Comparison of ENCODE assay signal across 20 cellular contexts in the genomic region with DNA sequence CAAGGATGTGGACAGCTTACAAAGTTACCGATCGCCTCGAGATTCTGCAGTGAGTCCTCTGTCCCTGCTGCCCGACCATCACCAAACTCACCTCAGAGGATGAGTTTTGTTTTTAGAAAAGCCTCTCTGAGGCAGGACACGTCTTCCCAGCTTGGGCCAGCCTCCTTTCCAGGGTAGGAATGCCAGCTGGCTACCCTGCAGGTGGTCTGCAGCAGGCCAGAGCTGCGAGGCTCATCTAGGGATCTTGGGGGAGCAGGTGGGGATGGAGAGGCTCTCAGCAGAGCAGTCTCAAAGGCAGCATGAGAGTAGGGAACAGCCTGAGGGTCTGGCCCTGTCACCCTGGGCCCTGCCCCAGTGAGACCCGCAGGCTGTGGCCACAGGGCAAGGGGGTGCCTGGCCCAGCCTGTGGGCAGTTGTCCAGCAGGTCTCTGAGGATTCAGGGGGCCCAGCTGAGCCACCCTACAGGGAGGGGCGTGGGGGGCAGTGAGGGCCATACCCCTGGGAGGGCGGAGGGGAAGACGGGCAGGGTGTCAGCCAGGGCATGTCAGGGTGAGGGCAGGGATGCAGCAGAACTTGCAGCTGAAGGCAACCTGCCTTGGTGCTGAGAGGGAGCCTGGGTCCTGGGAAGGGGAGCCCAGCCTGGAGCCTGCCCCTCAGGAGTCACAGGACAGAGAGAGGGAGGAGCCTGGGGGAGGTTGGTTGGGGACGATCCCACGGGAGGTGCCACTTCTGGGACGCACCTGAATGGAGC. TPM values are rescaled to one million over a fixed set of nuclear protein-coding genes. Genes with fewer than 3 reads are reported as not detected.
DNase-seq lines count a peak whose midpoint lies in the region; ATAC-seq, FAIRE-seq and TF ChIP-seq lines count a peak whose summit lies in the region.
"Had no signal": no experiment of that assay in that cellular context is flagged by ENCODE, and none has a peak within 500 bp of the region (broad histone marks: within the 10 kb centered on the region; RNA-seq: fewer than 3 reads in every experiment).

No MANE protein-coding gene starts in this region.

- H4K8ac ChIP-seq in H1 (ENCODE audit: extremely low read depth, insufficient read depth, low read length) = no peak overlapping the region

- TF ChIP-seq POLR2A in H1 (IDR thresholded peaks at IDR 0.05; ENCODE audit: control extremely low read depth in 1 of 2, low read depth in 2 of 2, low read length in 2 of 2) = no peak
- no peak for TF ChIP-seq POLR2A in thyroid gland (IDR thresholded peaks at IDR 0.05)

- H4K91ac ChIP-seq in H1 (replicated peaks; ENCODE audit: insufficient read length, low read length) = no peak overlapping the region

- H3K9me3 ChIP-seq in H1 (ENCODE audit: insufficient read depth in 2 of 2, low read depth in 1 of 2, low read length in 1 of 2) (peaks cover 66 to 95% of the 10 kb centered on the region in 2 experiments), thyroid gland (no peaks in the 10 kb centered on the region)
- H3K9me3 ChIP-seq: A549; BLaER1 treated with 17β-estradiol and CSF1 and Interleukin-3, amounts not matched to agents 10 nM and 100 nM; SJSA1 had no signal

- H3K27me3 ChIP-seq in H1 (replicated peaks in 1 of 4; ENCODE audit: control insufficient read depth in 3 of 4, extremely low read depth in 1 of 4, insufficient read depth in 3 of 4, low read length in 3 of 4) = no peaks in the 10 kb centered on the region
- H3K27me3 ChIP-seq in thyroid gland = no peaks in the 10 kb centered on the region
- H3K27me3 ChIP-seq: BLaER1 treated with 17β-estradiol and CSF1 and Interleukin-3, amounts not matched to agents 10 nM and 100 nM; SJSA1 had no signal

- H2AK5ac ChIP-seq in H1 (ENCODE audit: low read depth, low read length) = no peak overlapping the region

- H3K4me3 ChIP-seq in H1 (ENCODE audit: extremely low read depth in 1 of 4, insufficient read depth in 2 of 4, low read depth in 3 of 4, low read length in 4 of 4) (no peak overlapping the region), thyroid gland (replicated peaks in 1 of 3) (no peak overlapping the region)
- H3K4me3 ChIP-seq: A549; BLaER1 treated with 17β-estradiol and CSF1 and Interleukin-3, amounts not matched to agents 10 nM and 100 nM; PC-9; SJSA1 had no signal

- TF ChIP-seq RAD21 in H1 (IDR thresholded peaks at IDR 0.05 in 1 of 2, conservative IDR thresholded peaks at IDR 0.05 in 1 of 2; ENCODE audit: low read depth in 2 of 2, low read length in 2 of 2) = no peak

- H3K79me2 ChIP-seq in H1 (ENCODE audit: control insufficient read depth in 1 of 2, insufficient read depth in 2 of 2, low read length in 2 of 2) = no peaks in the 10 kb centered on the region

- FAIRE-seq in H1 (lab: Jason Lieb, UNC) = no peak
- FAIRE-seq: A549, HepG2 had no signal

- H3K36me3 ChIP-seq in H1 (ENCODE audit: control insufficient read depth in 2 of 4, insufficient read depth in 4 of 4, low read length in 3 of 4) = no peaks in the 10 kb centered on the region
- no peaks in the 10 kb centered on the region for H3K36me3 ChIP-seq in thyroid gland
- H3K36me3 ChIP-seq: BLaER1 treated with 17β-estradiol and CSF1 and Interleukin-3, amounts not matched to agents 10 nM and 100 nM; SJSA1 had no signal

- no peak overlapping the region for H2BK20ac ChIP-seq in H1 (ENCODE audit: low read length)

- H3K4me1 ChIP-seq in H1 (replicated peaks in 1 of 4; ENCODE audit: control insufficient read depth in 3 of 4, insufficient read depth in 4 of 4, low read length in 3 of 4) (no peaks in the 10 kb centered on the region; a peak in 1 of 7 replicates), thyroid gland (no peaks in the 10 kb centered on the region)
- H3K4me1 ChIP-seq: A549, SJSA1 had no signal

- WGBS in H1 (ENCODE audit: extremely low coverage in 1 of 2, insufficient coverage in 1 of 2, insufficient read length in 1 of 2, insufficient replicate concordance in 2 of 2, low coverage in 1 of 2, low lambda C conversion rate in 2 of 2, missing lambda C conversion rate in 1 of 2), 2 experiments = 77% methylated on average over 11 of the region's 13 CpGs; no CpG with 5 or more reads in 1 of the 2 experiments
- 68 to 69% methylated on average over 9 to 11 of the region's 13 CpGs for WGBS in thyroid gland, 2 donors

- no peak overlapping the region for H3K27ac ChIP-seq in H1 (ENCODE audit: low read depth, low read length)
- H3K27ac ChIP-seq in thyroid gland = no peak overlapping the region
- H3K27ac ChIP-seq: A549; BLaER1 treated with 17β-estradiol and CSF1 and Interleukin-3, amounts not matched to agents 10 nM and 100 nM; PC-9; SJSA1 had no signal

- no peaks in the 10 kb centered on the region for H3K79me1 ChIP-seq in H1 (ENCODE audit: low read depth, low read length)

- no peak overlapping the region for H3K18ac ChIP-seq in H1 (ENCODE audit: extremely low read depth, low read length)

- no peak overlapping the region for H2BK15ac ChIP-seq in H1 (ENCODE audit: low read length)

- H3K4ac ChIP-seq in H1 (replicated peaks; ENCODE audit: insufficient read length, low read depth, low read length) = no peak overlapping the region

- no peak overlapping the region for H3K4me2 ChIP-seq in H1 (ENCODE audit: insufficient read depth in 1 of 2, low read depth in 2 of 2, low read length in 2 of 2)
- H3K4me2 ChIP-seq: A549, PC-9 had no signal

- H2BK120ac ChIP-seq in H1 (replicated peaks; ENCODE audit: low read depth, low read length) = no peak overlapping the region

- no peak overlapping the region for H4K5ac ChIP-seq in H1 (ENCODE audit: insufficient read length, low read depth, low read length)

- TF ChIP-seq EP300 in H1 (IDR thresholded peaks at IDR 0.05; ENCODE audit: borderline replicate concordance in 1 of 2, low read depth in 2 of 2, low read length in 2 of 2) = no peak

- no peak for ATAC-seq in GM19328 (IDR thresholded peaks at IDR 0.05; ENCODE audit: unreplicated experiment)
- ATAC-seq: A549, HepG2 had no signal

- intact Hi-C loops in posterior vena cava (cut with DNase I) = no loop called here
- intact Hi-C loops in thyroid gland (cut with DNase I) = no loop called here

- H4K20me1 ChIP-seq in H1 (replicated peaks in 1 of 2; ENCODE audit: control insufficient read depth in 1 of 2, insufficient read depth in 2 of 2, low read length in 2 of 2) = no peaks in the 10 kb centered on the region
- H4K20me1 ChIP-seq: BLaER1 treated with 17β-estradiol and CSF1 and Interleukin-3, amounts not matched to agents 10 nM and 100 nM had no signal

- in situ Hi-C loops in GM13976 (cut with MboI; ENCODE audit: low sequenced_read_pairs, unreplicated experiment) = no loop called here

- peak; percentile 53 for DNase-seq in activated effector memory CD4-positive, alpha-beta T cell treated with anti-CD3 and anti-CD28 coated beads, Interleukin-2, amount 50 U/mL, for 16 hours
- DNase-seq in activated effector memory CD4-positive, alpha-beta T cell treated with Interleukin-2 at 50 U/mL for 16 hours = no peak
- DNase-seq in GM13976 (ENCODE audit: low spot score) (peak; percentile 21), H1 (ENCODE audit: low read depth in 1 of 2, low spot score in 2 of 2) (no peak), posterior vena cava (ENCODE audit: low spot score) (peak; percentile 60), HUDEP-2 (lab: John Stamatoyannopoulos, UW; ENCODE audit: unreplicated experiment in 76 of 76) (no peak), thyroid gland (no peak)
- DNase-seq: DMS79, HFFc6, KG1, NCI-H1105 treated with DMSO at 0.1 percent for 48 hours, NCI-H187, NCI-H2107, NCI-H510A treated with DMSO at 0.1 percent for 48 hours, PC-9 had no signal

- no peak overlapping the region for H3K14ac ChIP-seq in H1 (ENCODE audit: insufficient read length)

- H2BK12ac ChIP-seq in H1 (ENCODE audit: low read depth, low read length) = no peak overlapping the region

- H3K23ac ChIP-seq in H1 (ENCODE audit: insufficient read length) = no peak overlapping the region

- H2BK5ac ChIP-seq in H1 (ENCODE audit: low read depth, low read length) = no peak overlapping the region

- no peak overlapping the region for H3K56ac ChIP-seq in H1 (replicated peaks; ENCODE audit: insufficient read length, low read depth, low read length)

- H3K23me2 ChIP-seq in H1 (ENCODE audit: low read depth, low read length) = no peaks in the 10 kb centered on the region

- CTCF ChIA-PET in H1 (lab: Charles Lee; ENCODE audit: partially characterized antibody) = no interaction called here

- POLR2A ChIA-PET in H1 (lab: Charles Lee; ENCODE audit: partially characterized antibody) = interaction anchor here (0.6 kb wide), 1 partner anchor 1032 kb away, joined by 3 read pairs; no protein-coding TSS in a partner anchor

- TF ChIP-seq CTCF in GM13976 (IDR thresholded peaks at IDR 0.05; ENCODE audit: borderline replicate concordance, control extremely low read depth, extremely low read depth, insufficient read depth, missing control alignments) (no peak), H1 (IDR thresholded peaks at IDR 0.05; ENCODE audit: control extremely low read depth in 1 of 3, insufficient read depth in 1 of 3, low read depth in 1 of 3, low read length in 3 of 3) (no peak), thyroid gland (IDR thresholded peaks at IDR 0.05) (no peak)

- no peak overlapping the region for H3K9ac ChIP-seq in H1 (replicated peaks in 1 of 4; ENCODE audit: extremely low read depth in 1 of 4, low read depth in 3 of 4, low read length in 3 of 4)

- no peak overlapping the region for H2AFZ ChIP-seq in H1 (ENCODE audit: low read length)
- H2AFZ ChIP-seq: PC-9 had no signal

TF ChIP-seq in H1, 55 proteins besides CTCF, POLR2A, EP300 and RAD21:
- 0 out of 2 replicates have a peak, but pooled peaks have one; percentile 41 for TF ChIP-seq CBX5 (IDR thresholded peaks at IDR 0.05; ENCODE audit: low read depth, low read length)
- no peak for TF ChIP-seq CHD2 (IDR thresholded peaks at IDR 0.05; ENCODE audit: low read length)
TF ChIP-seq in H1: peak in this region for 1.

RNA-seq across cellular contexts. Expression of a gene that starts 57.3 kb away (rescaled TPM):
- 348 and 359 TPM in 2 replicates for total RNA-seq in H1 (2021; fragmentation: NEBNext Ultra II Directional; extraction: Animal tissue kit (Norgen Biotek cat#: 25700))
- polyA plus RNA-seq in H1 (2011; rRNA removed) = 119 and 160 TPM in 2 replicates
- 268 TPM for polyA plus RNA-seq in H1 (2011; cell fraction: cytosol; rRNA removed)
- 136 TPM for polyA plus RNA-seq in H1 (2011; cell fraction: nucleus; rRNA removed)
- polyA plus RNA-seq in H1 (2012, experiment 1 of 2) = 285 to 453 TPM (median 363 TPM) in 4 replicates
- 103 TPM for polyA plus RNA-seq in H1 (2012, experiment 2 of 2)
- polyA plus RNA-seq in H1 (2013, experiment 1 of 2) = 355 TPM
- polyA plus RNA-seq in H1 (2013, experiment 2 of 2) = 353 TPM
- polyA minus RNA-seq in H1 (2011; rRNA and poly(A)+ RNA removed) = 99.0 and 99.9 TPM in 2 replicates
- polyA minus RNA-seq in H1 (2011; cell fraction: cytosol; rRNA and poly(A)+ RNA removed) = 150 TPM
- polyA minus RNA-seq in H1 (2011; cell fraction: nucleus; rRNA and poly(A)+ RNA removed) = 128 TPM
- 1,000 to 10,000 TPM; 1,050 to 1,475 TPM for total RNA-seq in posterior vena cava
- total RNA-seq in thyroid gland = 100 to 1,000 TPM; 101 to 296 (median 151) TPM

Comparison
In these comparisons a context has a peak if more than half of its experiments do, and no peak if none do; other contexts are left out.
1. DNase-seq: peak in activated effector memory CD4-positive, alpha-beta T cell treated with anti-CD3 and anti-CD28 coated beads, Interleukin-2, amount 50 U/mL, for 16 hours (single experiment), GM13976 (single experiment) and posterior vena cava (single experiment); none in activated effector memory CD4-positive, alpha-beta T cell treated with Interleukin-2 at 50 U/mL for 16 hours (single experiment), H1 (0 of 2), HUDEP-2 (0 of 76) and thyroid gland (0 of 2).